In genomic region chr5:134968055-134968454, GRCh38 we compare ENCODE assay signal across 18 cellular contexts. TPM values are rescaled to one million over a fixed set of nuclear protein-coding genes. Genes with fewer than 3 reads are reported as not detected.
A peak's percentile ranks its signal among the peaks of the same experiment; 100 is the strongest.
DNase-seq lines count a peak whose midpoint lies in the region; TF ChIP-seq lines count a peak whose summit lies in the region.
"Had no signal": no experiment of that assay in that cellular context is flagged by ENCODE, and none has a peak within 500 bp of the region (broad histone marks: within the 10 kb centered on the region; RNA-seq: fewer than 3 reads in every experiment).

No MANE protein-coding gene starts in this region.

- H3K36me3 Mint-ChIP-seq in type B pancreatic cell, result peaks cover 5% of the 10 kb centered on the region
- peaks cover 8 to 22% (median 9%) of the 10 kb centered on the region in 3 donors for H3K36me3 Mint-ChIP-seq in CD8-positive, alpha-beta memory T cell

- H3K9me3 Mint-ChIP-seq in type B pancreatic cell, result no peaks in the 10 kb centered on the region
- no peaks in the 10 kb centered on the region for H3K9me3 Mint-ChIP-seq in CD8-positive, alpha-beta memory T cell

- H3K4me1 Mint-ChIP-seq in type B pancreatic cell (ENCODE audit: unreplicated experiment), result peaks cover 7% of the 10 kb centered on the region
- peaks cover 16 to 21% (median 18%) of the 10 kb centered on the region in 3 donors for H3K4me1 Mint-ChIP-seq in CD8-positive, alpha-beta memory T cell

- TF ChIP-seq CTCF in RWPE1 (conservative IDR thresholded peaks at IDR 0.05; ENCODE audit: low read depth) (no peak), type B pancreatic cell (conservative IDR thresholded peaks at IDR 0.05) (no peak)

- H3K27ac Mint-ChIP-seq in type B pancreatic cell, result no peak overlapping the region
- peak overlapping the region in 1 of 8 donors; percentile 29 for H3K27ac Mint-ChIP-seq in CD8-positive, alpha-beta memory T cell

- POLR2A ChIA-PET in RWPE1 (lab: Yijun Ruan, JAX; ENCODE audit: low non-redundant PET), result no interaction called here
- POLR2A ChIA-PET in CD8-positive, alpha-beta memory T cell (lab: Charles Lee), result no interaction called here

- CTCF ChIA-PET in RWPE1 (lab: Yijun Ruan, JAX), result no interaction called here
- CTCF ChIA-PET in CD8-positive, alpha-beta memory T cell (lab: Charles Lee), result no interaction called here

- peak overlapping the region; percentile 60 for H3K4me3 Mint-ChIP-seq in type B pancreatic cell
- no peak overlapping the region for H3K4me3 Mint-ChIP-seq in CD8-positive, alpha-beta memory T cell

- no peaks in the 10 kb centered on the region for H3K27me3 ChIP-seq in CD8-positive, alpha-beta memory T cell (ENCODE audit: insufficient read depth, low read length, poor library complexity, severe bottlenecking)
- H3K27me3 ChIP-seq: BLaER1, MG63 had no signal

- no peaks in the 10 kb centered on the region for H3K9me3 ChIP-seq in CD8-positive, alpha-beta memory T cell (ENCODE audit: low read length)
- H3K9me3 ChIP-seq: BLaER1, MG63 had no signal

- H3K27ac ChIP-seq in RWPE1, result no peak overlapping the region
- H3K27ac ChIP-seq in CD8-positive, alpha-beta memory T cell (ENCODE audit: low read depth, low read length), result no peak overlapping the region
- H3K27ac ChIP-seq: BLaER1 had no signal

- H3K27me3 Mint-ChIP-seq in type B pancreatic cell, result no peaks in the 10 kb centered on the region
- no peaks in the 10 kb centered on the region for H3K27me3 Mint-ChIP-seq in CD8-positive, alpha-beta memory T cell

- peak; percentile 20 for DNase-seq in NCI-H2196 (lab: John Stamatoyannopoulos, UW; ENCODE audit: unreplicated experiment)
- DNase-seq in NCI-H2196 treated with DMSO at 0.1 percent for 48 hours (lab: John Stamatoyannopoulos, UW; ENCODE audit: unreplicated experiment), result no peak
- peak; percentile 62 for DNase-seq in HT-29 (ENCODE audit: low spot score)
- DNase-seq in RWPE1 (ENCODE audit: low spot score), result peak; percentile 44
- no peak for DNase-seq in type B pancreatic cell (ENCODE audit: extremely low spot score, unreplicated experiment)
- no peak for DNase-seq in CD8-positive, alpha-beta memory T cell
- no peak for DNase-seq in DMS 273 (lab: John Stamatoyannopoulos, UW; ENCODE audit: unreplicated experiment)
- DNase-seq: GDM1, H7, IMR-90, MG63, NCI-H1048, NCI-H1436, NCI-H2081, NCI-H226, SHP77 treated with DMSO at 0.1 percent for 48 hours, T-helper 1 cell had no signal

- H3K4me3 ChIP-seq in CD8-positive, alpha-beta memory T cell (ENCODE audit: low read length), result no peak overlapping the region
- H3K4me3 ChIP-seq: BLaER1, MG63 had no signal

- H3K36me3 ChIP-seq in CD8-positive, alpha-beta memory T cell (ENCODE audit: insufficient read depth, low read length), result no peaks in the 10 kb centered on the region

- H3K4me1 ChIP-seq in CD8-positive, alpha-beta memory T cell (ENCODE audit: insufficient read depth, low read length), result peaks cover 25% of the 10 kb centered on the region

RNA-seq across cellular contexts. Expression of gene CATSPER3, which starts 0.3 kb away (rescaled TPM):
- not detected in 2 replicates for total RNA-seq in HT-29 (2014; rRNA removed; shearing (Covaris generic))
- total RNA-seq in type B pancreatic cell (ENCODE audit: low replicate concordance), result 0.22 and 0.74 TPM in 2 replicates
- total RNA-seq in CD8-positive, alpha-beta memory T cell, result under 1 TPM; 0.18 to 0.29 TPM
- polyA plus RNA-seq in CD8-positive, alpha-beta memory T cell, result 0.36 TPM

Comparison
In these comparisons a context has a peak if more than half of its experiments do, and no peak if none do; other contexts are left out.
1. DNase-seq: peak in NCI-H2196 (single experiment), HT-29 (single experiment) and RWPE1 (single experiment); none in NCI-H2196 treated with DMSO at 0.1 percent for 48 hours (single experiment), type B pancreatic cell (single experiment), CD8-positive, alpha-beta memory T cell (0 of 5) and DMS 273 (single experiment).